Comparison of ENCODE assay signal across 11 cellular contexts in genomic region chr10:132434405-132435005, GRCh38. TPM values are rescaled to one million over a fixed set of nuclear protein-coding genes. Genes with fewer than 3 reads are reported as not detected.
DNase-seq lines count a peak whose midpoint lies in the region; ATAC-seq, FAIRE-seq and TF ChIP-seq lines count a peak whose summit lies in the region.
"Had no signal": no experiment of that assay in that cellular context is flagged by ENCODE, and none has a peak within 500 bp of the region (broad histone marks: within the 10 kb centered on the region; RNA-seq: fewer than 3 reads in every experiment).

No MANE protein-coding gene starts in this region.

- peak in 1 of 2 experiments; percentile 59 for DNase-seq in A549 (ENCODE audit: low read depth in 1 of 2, low spot score in 1 of 2)
- DNase-seq in activated CD4-positive, alpha-beta T cell treated with anti-CD3 and anti-CD28 coated beads for 1 hour = peak; percentile 34
- DNase-seq in left ventricle myocardium superior = peak; percentile 79
- no peak for DNase-seq in H54 (ENCODE audit: insufficient read length, low spot score)
- no peak for DNase-seq in ureter (ENCODE audit: low spot score)
- no peak for DNase-seq in NCI-H2081 treated with DMSO at 0.1 percent for 48 hours (lab: John Stamatoyannopoulos, UW)
- no peak for DNase-seq in glomerular visceral epithelial cell (ENCODE audit: extremely low spot score)
- DNase-seq: DND-41, small intestine had no signal

- FAIRE-seq in A549 (lab: Jason Lieb, UNC) (peak; percentile 51), H54 (lab: Jason Lieb, UNC) (no peak)
- FAIRE-seq: endometrium, small intestine had no signal

- H3K9me3 ChIP-seq in A549 = no peaks in the 10 kb centered on the region

- no peak overlapping the region for H3K4me3 ChIP-seq in A549

- ATAC-seq in A549 (peak; percentile 55 to 80; a peak in 3 of 6 replicates), HG03097 (IDR thresholded peaks at IDR 0.05; ENCODE audit: low FRiP score, unreplicated experiment) (peak; percentile 40), left ventricle myocardium superior (no peak)

- H3K4me1 ChIP-seq in A549 = peaks cover 6% of the 10 kb centered on the region

- CTCF ChIA-PET in A549 (lab: Yijun Ruan, JAX) = interaction anchor here (0.7 to 1.2 kb wide), 2 partner anchors 9 to 10 kb away, joined by 3 read pairs; no protein-coding TSS in a partner anchor

- no peak for TF ChIP-seq EP300 in A549 (IDR thresholded peaks at IDR 0.05)

- TF ChIP-seq RAD21 in A549 (conservative IDR thresholded peaks at IDR 0.05 in 1 of 2, IDR thresholded peaks at IDR 0.05 in 1 of 2) = no peak

- no peak for TF ChIP-seq POLR2A in A549 (IDR thresholded peaks at IDR 0.05; ENCODE audit: low read length)
- no peak for TF ChIP-seq POLR2A in H54 (IDR thresholded peaks at IDR 0.05; ENCODE audit: low read depth, low read length)

- peak overlapping the region; percentile 68 to 81 for H3K27ac ChIP-seq in A549

- intact Hi-C loops in left ventricle myocardium superior (cut with micrococcal nuclease) = no loop called here

- no peak for TF ChIP-seq CTCF in A549 (IDR thresholded peaks at IDR 0.05)

- peak overlapping the region; percentile 71 for H3K4me2 ChIP-seq in A549

- 13% methylated on average over 12 of the region's 12 CpGs for WGBS in A549 (ENCODE audit: missing lambda C conversion rate)

- POLR2A ChIA-PET in A549 (lab: Yijun Ruan, JAX) = interaction anchor here (1.2 kb wide), 1 partner anchor 14 kb away, joined by 3 read pairs; no protein-coding TSS in a partner anchor

TF ChIP-seq in A549, 52 proteins besides CTCF, POLR2A, EP300 and RAD21:
- no peak for TF ChIP-seq BCL3 (IDR thresholded peaks at IDR 0.05)
- no peak for TF ChIP-seq GATA3 (IDR thresholded peaks at IDR 0.05; ENCODE audit: borderline replicate concordance)

RNA-seq across cellular contexts. Expression of gene PWWP2B, which starts 37.5 kb away (rescaled TPM):
- polyA plus RNA-seq in A549 (2011; rRNA removed) = 2.0 and 2.8 TPM in 2 replicates
- 5.0 and 8.0 TPM in 2 replicates for polyA plus RNA-seq in A549 (2012; cell fraction: cytosol; rRNA removed)
- polyA plus RNA-seq in A549 (2012; cell fraction: nucleus; rRNA removed) = 8.3 and 12.2 TPM in 2 replicates
- polyA plus RNA-seq in A549 (2017; fragmentation: RNase III; extraction: RNeasy Plus Mini Kit Qiagen cat#74134 plus additional on column Dnase treatment) = 6.6 to 7.3 TPM (median 7.0 TPM) in 3 replicates
- 2.1 and 2.5 TPM in 2 replicates for polyA minus RNA-seq in A549 (2011; rRNA and poly(A)+ RNA removed)
- total RNA-seq in left ventricle myocardium superior = 19.9 TPM
- 46.0 TPM for total RNA-seq in ureter

Comparison
In these comparisons a context has a peak if more than half of its experiments do, and no peak if none do; other contexts are left out.
1. DNase-seq: peak in activated CD4-positive, alpha-beta T cell treated with anti-CD3 and anti-CD28 coated beads for 1 hour (single experiment) and left ventricle myocardium superior (single experiment); none in H54 (single experiment), ureter (single experiment), NCI-H2081 treated with DMSO at 0.1 percent for 48 hours (single experiment) and glomerular visceral epithelial cell (single experiment).